In the genomic region with DNA sequence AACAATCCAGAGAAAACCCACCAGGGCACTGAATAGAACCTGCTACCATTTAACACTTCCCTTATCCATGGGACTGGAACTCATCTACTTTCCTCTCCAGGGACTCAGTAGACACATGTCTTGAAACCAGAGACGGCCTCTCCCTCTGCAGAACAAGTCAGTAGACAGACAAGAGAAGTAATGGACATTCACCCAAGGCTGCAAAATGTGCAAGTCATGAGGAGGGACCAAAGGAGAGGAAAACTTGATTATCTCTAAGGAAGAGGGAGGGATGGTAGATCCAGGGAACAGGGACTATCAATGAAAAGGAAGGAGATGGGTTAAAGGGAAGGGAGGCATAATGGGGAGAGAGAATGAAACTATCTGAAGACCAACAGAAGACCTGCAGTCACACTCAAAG, we compare ENCODE assay signal across 19 cellular contexts. TPM values are rescaled to one million over a fixed set of nuclear protein-coding genes. Genes with fewer than 3 reads are reported as not detected.
DNase-seq lines count a peak whose midpoint lies in the region; ATAC-seq, FAIRE-seq and TF ChIP-seq lines count a peak whose summit lies in the region.
"Had no signal": no experiment of that assay in that cellular context is flagged by ENCODE, and none has a peak within 500 bp of the region (broad histone marks: within the 10 kb centered on the region; RNA-seq: fewer than 3 reads in every experiment).

No MANE protein-coding gene starts in this region.

- no peak for TF ChIP-seq EP300 in A549 (IDR thresholded peaks at IDR 0.05)

- H3K4me1 Mint-ChIP-seq in CD4-positive, alpha-beta memory T cell, result peaks cover 57 to 81% (median 72%) of the 10 kb centered on the region in 4 donors
- H3K4me1 Mint-ChIP-seq in effector memory CD8-positive, alpha-beta T cell (ENCODE audit: low read depth in 2 of 2), result peaks cover 57 to 62% of the 10 kb centered on the region in 2 donors

- H3K27me3 Mint-ChIP-seq in CD4-positive, alpha-beta memory T cell, result no peaks in the 10 kb centered on the region
- H3K27me3 Mint-ChIP-seq in effector memory CD8-positive, alpha-beta T cell, result no peaks in the 10 kb centered on the region

- H3K36me3 ChIP-seq in CD4-positive, alpha-beta memory T cell (ENCODE audit: insufficient read depth, low read length), result no peaks in the 10 kb centered on the region
- H3K36me3 ChIP-seq in Peyer's patch, result no peaks in the 10 kb centered on the region

- no peak for FAIRE-seq in A549 (lab: Jason Lieb, UNC)
- FAIRE-seq: astrocyte, colon, endothelial cell of umbilical vein had no signal

- in situ Hi-C loops in GM13977 (cut with MboI; ENCODE audit: low pct_unique_long_range_greater_than_20kb, low sequenced_read_pairs, unreplicated experiment), result no loop called here

- ATAC-seq in A549, result no peak
- no peak for ATAC-seq in effector memory CD8-positive, alpha-beta T cell (replicated peaks)
- ATAC-seq: activated CD4-positive, CD25-positive, alpha-beta regulatory T cell treated with anti-CD3 and anti-CD28 coated beads, Interleukin-2, amount 50 U/mL, for 24 hours; foreskin keratinocyte; left colon; right cardiac atrium had no signal

- TF ChIP-seq POLR2A in A549 (IDR thresholded peaks at IDR 0.05; ENCODE audit: low read length) (no peak), Peyer's patch (IDR thresholded peaks at IDR 0.05) (no peak)

- peak overlapping the region in 7 of 8 donors; percentile 63 to 89 (median 72) for H3K4me3 Mint-ChIP-seq in CD4-positive, alpha-beta memory T cell
- H3K4me3 Mint-ChIP-seq in effector memory CD8-positive, alpha-beta T cell, result peak overlapping the region; percentile 66 to 71

- CTCF ChIA-PET in A549 (lab: Yijun Ruan, JAX), result no interaction called here
- CTCF ChIA-PET in CD4-positive, alpha-beta memory T cell (lab: Charles Lee; ENCODE audit: partially characterized antibody), result interaction anchor here (0.7 to 5.9 kb wide), 6 partner anchors 11 to 109 kb away, joined by 3 to 39 read pairs (median 6); no protein-coding TSS in a partner anchor

- H3K27ac ChIP-seq in A549 (no peak overlapping the region), Peyer's patch (peak overlapping the region in 3 of 4 donors; percentile 25 to 69 (median 53))
- peak overlapping the region; percentile 72 for H3K27ac ChIP-seq in CD4-positive, alpha-beta memory T cell (ENCODE audit: low read depth, low read length)
- H3K27ac ChIP-seq: foreskin keratinocyte, RWPE1 had no signal

- DNase-seq in A549 (ENCODE audit: low read depth in 1 of 2, low spot score in 1 of 2) (no peak), Peyer's patch (no peak), DMS114 treated with DMSO at 0.1 percent for 48 hours (lab: John Stamatoyannopoulos, UW; ENCODE audit: unreplicated experiment) (no peak), NCI-H2227 (lab: John Stamatoyannopoulos, UW; ENCODE audit: unreplicated experiment) (no peak), GM13977 (ENCODE audit: low spot score) (no peak)
- DNase-seq in CD4-positive, alpha-beta memory T cell, result no peak
- no peak for DNase-seq in effector memory CD8-positive, alpha-beta T cell
- DNase-seq: activated T-cell treated with anti-CD3 and anti-CD28 coated beads, Interleukin-2, amount 50 U/mL, for 1 hour; foreskin keratinocyte; IMR-90; left colon; NCI-H2227 treated with DMSO at 0.1 percent for 48 hours; nucleus accumbens; right cardiac atrium had no signal

- POLR2A ChIA-PET in A549 (lab: Yijun Ruan, JAX), result no interaction called here
- POLR2A ChIA-PET in CD4-positive, alpha-beta memory T cell (lab: Charles Lee; ENCODE audit: partially characterized antibody), result interaction anchor here (3.0 to 15.2 kb wide), 4 partner anchors 8 to 35 kb away, joined by 22 to 241 read pairs (median 88); no protein-coding TSS in a partner anchor

- no peak for TF ChIP-seq RAD21 in A549 (conservative IDR thresholded peaks at IDR 0.05 in 1 of 2, IDR thresholded peaks at IDR 0.05 in 1 of 2)

- WGBS in A549 (ENCODE audit: missing lambda C conversion rate), result 60% methylated on average over 1 of the region's 1 CpG

- H3K4me2 ChIP-seq in A549, result no peak overlapping the region

- intact Hi-C loops in CD4-positive, alpha-beta memory T cell (cut with micrococcal nuclease), result loop anchor here (1.0 to 2.0 kb wide), 3 partner anchors 15 to 386 kb away; no protein-coding TSS in a partner anchor

- peaks cover 1% of the 10 kb centered on the region; the same call in 1 of the 3 replicates for H3K4me1 ChIP-seq in A549
- peaks cover 97% of the 10 kb centered on the region for H3K4me1 ChIP-seq in CD4-positive, alpha-beta memory T cell (ENCODE audit: insufficient read depth, low read length)
- peaks cover 0 to 17% (median 6%) of the 10 kb centered on the region in 4 donors for H3K4me1 ChIP-seq in Peyer's patch
- H3K4me1 ChIP-seq: foreskin keratinocyte had no signal

- H3K36me3 Mint-ChIP-seq in CD4-positive, alpha-beta memory T cell, result no peaks in the 10 kb centered on the region
- H3K36me3 Mint-ChIP-seq in effector memory CD8-positive, alpha-beta T cell (ENCODE audit: insufficient read depth), result peaks cover 25% of the 10 kb centered on the region

- TF ChIP-seq CTCF in A549 (IDR thresholded peaks at IDR 0.05) (no peak), Peyer's patch (IDR thresholded peaks at IDR 0.05) (no peak), GM13977 (IDR thresholded peaks at IDR 0.05; ENCODE audit: extremely low read depth, insufficient read depth, missing control alignments) (no peak)

- H3K9me3 ChIP-seq in A549 (no peaks in the 10 kb centered on the region), Peyer's patch (no peaks in the 10 kb centered on the region)
- no peaks in the 10 kb centered on the region for H3K9me3 ChIP-seq in CD4-positive, alpha-beta memory T cell (ENCODE audit: control insufficient read depth in 1 of 2, low read length in 2 of 2)

- H3K27me3 ChIP-seq in CD4-positive, alpha-beta memory T cell (ENCODE audit: insufficient read depth, low read length), result no peaks in the 10 kb centered on the region
- no peaks in the 10 kb centered on the region for H3K27me3 ChIP-seq in Peyer's patch

- H3K4me3 ChIP-seq in A549 (no peak overlapping the region), Peyer's patch (no peak overlapping the region)
- no peak overlapping the region for H3K4me3 ChIP-seq in CD4-positive, alpha-beta memory T cell (ENCODE audit: low read length in 2 of 2)

- no peaks in the 10 kb centered on the region for H3K9me3 Mint-ChIP-seq in CD4-positive, alpha-beta memory T cell
- H3K9me3 Mint-ChIP-seq in effector memory CD8-positive, alpha-beta T cell, result no peaks in the 10 kb centered on the region

- peak overlapping the region; percentile 89 to 99 (median 97) for H3K27ac Mint-ChIP-seq in CD4-positive, alpha-beta memory T cell
- H3K27ac Mint-ChIP-seq in effector memory CD8-positive, alpha-beta T cell, result peak overlapping the region; percentile 81 to 95

TF ChIP-seq in A549, 52 proteins besides CTCF, POLR2A, EP300 and RAD21:
- no peak for TF ChIP-seq KDM5A (IDR thresholded peaks at IDR 0.05)
- no peak for TF ChIP-seq HEYL (CRISPR knock-in tag; IDR thresholded peaks at IDR 0.05)
- 0 out of 2 replicates have a peak, but pooled peaks have one; percentile 20 for TF ChIP-seq NFE2L2 (conservative IDR thresholded peaks at IDR 0.05; ENCODE audit: low read length)
- TF ChIP-seq HOXB5 (CRISPR knock-in tag; IDR thresholded peaks at IDR 0.05), result no peak
- no peak for TF ChIP-seq KDM1A (IDR thresholded peaks at IDR 0.05; ENCODE audit: low read depth)

RNA-seq across cellular contexts. Expression of a gene that starts 5.3 kb away (rescaled TPM):
- polyA plus RNA-seq in A549 (2011; rRNA removed) (18.4 and 19.2 TPM in 2 replicates), A549 (2017; fragmentation: RNase III; extraction: RNeasy Plus Mini Kit Qiagen cat#74134 plus additional on column Dnase treatment) (7.3 to 8.7 TPM (median 8.7 TPM) in 3 replicates)
- 4.1 and 5.0 TPM in 2 replicates for polyA plus RNA-seq in A549 (2012; cell fraction: cytosol; rRNA removed)
- 4.7 and 6.2 TPM in 2 replicates for polyA plus RNA-seq in A549 (2012; cell fraction: nucleus; rRNA removed)
- 14.5 and 14.9 TPM in 2 replicates for polyA minus RNA-seq in A549 (2011; rRNA and poly(A)+ RNA removed)
- 100 to 1,000 TPM; 168 to 180 TPM for total RNA-seq in CD4-positive, alpha-beta memory T cell
- 100 to 1,000 TPM; 134 to 165 TPM for polyA plus RNA-seq in CD4-positive, alpha-beta memory T cell
- total RNA-seq in Peyer's patch, result 10 to 100 TPM; 11.0 to 32.2 (median 14.2) TPM

Comparison
In these comparisons a context has a peak if more than half of its experiments do, and no peak if none do; other contexts are left out.
1. H3K27ac ChIP-seq: peak in CD4-positive, alpha-beta memory T cell (single experiment) and Peyer's patch (3 of 4); none in A549 (0 of 2).
2. RNA of a gene that starts 5.3 kb away (total RNA-seq): 168 to 180 TPM in CD4-positive, alpha-beta memory T cell; 11.0 to 32.2 TPM in Peyer's patch; every median in the first group is over 4 times any median in the second.